In the genomic region with DNA sequence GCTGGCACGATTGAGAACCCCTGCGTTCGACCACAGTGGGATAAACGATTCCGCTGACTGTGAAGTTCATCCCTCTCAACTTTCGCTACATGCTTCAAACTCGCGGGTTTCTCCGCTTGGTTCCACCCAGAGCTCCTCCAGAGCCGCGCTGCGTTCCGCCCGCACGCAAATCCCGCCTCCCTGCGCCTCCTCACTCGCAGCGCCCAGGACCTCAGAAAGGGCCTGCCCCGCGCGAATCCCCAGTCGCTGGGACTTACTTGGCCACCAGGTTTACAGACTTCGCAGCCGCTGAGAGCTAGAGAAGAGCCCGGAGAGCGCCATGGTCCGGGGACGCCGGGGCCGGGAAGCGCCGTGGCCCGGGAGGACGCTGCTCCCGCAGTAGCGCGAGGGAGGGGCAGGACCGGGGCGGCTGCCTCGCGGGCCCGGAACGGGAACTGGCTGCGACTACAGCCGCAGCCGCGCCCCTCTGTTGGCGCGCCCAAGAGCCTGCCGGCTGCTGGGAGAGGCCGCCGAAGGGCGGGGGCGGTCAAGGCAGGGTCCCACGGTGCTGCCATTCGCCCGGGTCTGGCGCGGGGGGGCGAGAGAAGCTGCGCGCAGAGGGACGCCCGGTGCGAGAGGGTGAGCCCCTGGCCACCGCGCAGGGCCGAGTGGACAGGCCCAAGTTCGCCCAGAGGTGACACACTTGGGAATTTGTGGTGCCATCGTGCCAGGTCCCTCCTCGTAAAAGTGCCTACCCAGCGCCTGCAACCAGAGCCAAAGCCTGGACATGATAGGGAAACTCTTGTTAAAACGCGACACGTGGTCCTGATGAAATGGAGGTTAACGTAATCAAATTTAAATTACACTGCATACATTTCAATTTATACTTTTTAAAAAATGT, we compare ENCODE assay signal across 1 cellular context.
A peak's percentile ranks its signal among the peaks of the same experiment; 100 is the strongest.
TF ChIP-seq lines count a peak whose summit lies in the region.

A gene with protein sequence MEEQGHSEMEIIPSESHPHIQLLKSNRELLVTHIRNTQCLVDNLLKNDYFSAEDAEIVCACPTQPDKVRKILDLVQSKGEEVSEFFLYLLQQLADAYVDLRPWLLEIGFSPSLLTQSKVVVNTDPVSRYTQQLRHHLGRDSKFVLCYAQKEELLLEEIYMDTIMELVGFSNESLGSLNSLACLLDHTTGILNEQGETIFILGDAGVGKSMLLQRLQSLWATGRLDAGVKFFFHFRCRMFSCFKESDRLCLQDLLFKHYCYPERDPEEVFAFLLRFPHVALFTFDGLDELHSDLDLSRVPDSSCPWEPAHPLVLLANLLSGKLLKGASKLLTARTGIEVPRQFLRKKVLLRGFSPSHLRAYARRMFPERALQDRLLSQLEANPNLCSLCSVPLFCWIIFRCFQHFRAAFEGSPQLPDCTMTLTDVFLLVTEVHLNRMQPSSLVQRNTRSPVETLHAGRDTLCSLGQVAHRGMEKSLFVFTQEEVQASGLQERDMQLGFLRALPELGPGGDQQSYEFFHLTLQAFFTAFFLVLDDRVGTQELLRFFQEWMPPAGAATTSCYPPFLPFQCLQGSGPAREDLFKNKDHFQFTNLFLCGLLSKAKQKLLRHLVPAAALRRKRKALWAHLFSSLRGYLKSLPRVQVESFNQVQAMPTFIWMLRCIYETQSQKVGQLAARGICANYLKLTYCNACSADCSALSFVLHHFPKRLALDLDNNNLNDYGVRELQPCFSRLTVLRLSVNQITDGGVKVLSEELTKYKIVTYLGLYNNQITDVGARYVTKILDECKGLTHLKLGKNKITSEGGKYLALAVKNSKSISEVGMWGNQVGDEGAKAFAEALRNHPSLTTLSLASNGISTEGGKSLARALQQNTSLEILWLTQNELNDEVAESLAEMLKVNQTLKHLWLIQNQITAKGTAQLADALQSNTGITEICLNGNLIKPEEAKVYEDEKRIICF (minus strand): TSS at position 436 of the 880 bp plus-strand sequence. CDS start 21,863 bp downstream, outside the sequence.

TF ChIP-seq in HepG2, 621 proteins besides CTCF, POLR2A, EP300 and RAD21 (continued from another document and continues in another):
- no peak for TF ChIP-seq PHF5A (CRISPR knock-in tag; IDR thresholded peaks at IDR 0.05; ENCODE audit: low read depth, unreplicated experiment)
- TF ChIP-seq, protein P1, sequence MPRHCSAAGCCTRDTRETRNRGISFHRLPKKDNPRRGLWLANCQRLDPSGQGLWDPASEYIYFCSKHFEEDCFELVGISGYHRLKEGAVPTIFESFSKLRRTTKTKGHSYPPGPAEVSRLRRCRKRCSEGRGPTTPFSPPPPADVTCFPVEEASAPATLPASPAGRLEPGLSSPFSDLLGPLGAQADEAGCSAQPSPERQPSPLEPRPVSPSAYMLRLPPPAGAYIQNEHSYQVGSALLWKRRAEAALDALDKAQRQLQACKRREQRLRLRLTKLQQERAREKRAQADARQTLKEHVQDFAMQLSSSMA (CRISPR knock-in tag; IDR thresholded peaks at IDR 0.05): peak; percentile 87
- no peak; the same call in 1 of the 2 replicates for TF ChIP-seq IRF2 (CRISPR knock-in tag; IDR thresholded peaks at IDR 0.05)
- no peak for TF ChIP-seq ELF3 (CRISPR knock-in tag; IDR thresholded peaks at IDR 0.05)
- peak; percentile 92; the same call in 1 of the 2 replicates for TF ChIP-seq SAFB2 (CRISPR knock-in tag; IDR thresholded peaks at IDR 0.05; ENCODE audit: borderline replicate concordance, low read depth)
- no peak for TF ChIP-seq ATRX (CRISPR knock-in tag; IDR thresholded peaks at IDR 0.05; ENCODE audit: borderline replicate concordance)
- TF ChIP-seq SNRNP70 (IDR thresholded peaks at IDR 0.05; ENCODE audit: low read depth, low read length): no peak
- peak; percentile 60; the same call in 1 of the 2 replicates for TF ChIP-seq ZFP82 (CRISPR knock-in tag; IDR thresholded peaks at IDR 0.05; ENCODE audit: borderline replicate concordance)
- TF ChIP-seq ZNF567 (CRISPR knock-in tag; IDR thresholded peaks at IDR 0.05; ENCODE audit: borderline replicate concordance): no peak
- no peak for TF ChIP-seq HES4 (CRISPR knock-in tag; IDR thresholded peaks at IDR 0.05; ENCODE audit: borderline replicate concordance)
- 0 out of 2 replicates have a peak, but pooled peaks have one; percentile 13 for TF ChIP-seq ZNF224 (CRISPR knock-in tag; IDR thresholded peaks at IDR 0.05)
- TF ChIP-seq GABPA (IDR thresholded peaks at IDR 0.05; ENCODE audit: low read depth, low read length): peak; percentile 34; the same call in 1 of the 2 replicates
- no peak for TF ChIP-seq GABPA (CRISPR knock-in tag; IDR thresholded peaks at IDR 0.05; ENCODE audit: low read depth)
- TF ChIP-seq YY1 (IDR thresholded peaks at IDR 0.05; ENCODE audit: insufficient read depth, insufficient replicate concordance, low read depth, low read length): peak; percentile 53
- no peak for TF ChIP-seq SMAD3 (CRISPR knock-in tag; IDR thresholded peaks at IDR 0.05)
- TF ChIP-seq PHF8 (CRISPR knock-in tag; IDR thresholded peaks at IDR 0.05): peak; percentile 92
- TF ChIP-seq ERF (CRISPR knock-in tag; IDR thresholded peaks at IDR 0.05): 0 out of 2 replicates have a peak, but pooled peaks have one; percentile 45
- TF ChIP-seq ZSCAN29 (CRISPR knock-in tag; conservative IDR thresholded peaks at IDR 0.05): peak; percentile 96
- no peak for TF ChIP-seq KDM4B (CRISPR knock-in tag; IDR thresholded peaks at IDR 0.05)
- TF ChIP-seq, protein P2, sequence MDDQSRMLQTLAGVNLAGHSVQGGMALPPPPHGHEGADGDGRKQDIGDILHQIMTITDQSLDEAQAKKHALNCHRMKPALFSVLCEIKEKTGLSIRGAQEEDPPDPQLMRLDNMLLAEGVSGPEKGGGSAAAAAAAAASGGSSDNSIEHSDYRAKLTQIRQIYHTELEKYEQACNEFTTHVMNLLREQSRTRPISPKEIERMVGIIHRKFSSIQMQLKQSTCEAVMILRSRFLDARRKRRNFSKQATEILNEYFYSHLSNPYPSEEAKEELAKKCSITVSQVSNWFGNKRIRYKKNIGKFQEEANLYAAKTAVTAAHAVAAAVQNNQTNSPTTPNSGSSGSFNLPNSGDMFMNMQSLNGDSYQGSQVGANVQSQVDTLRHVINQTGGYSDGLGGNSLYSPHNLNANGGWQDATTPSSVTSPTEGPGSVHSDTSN (CRISPR knock-in tag; IDR thresholded peaks at IDR 0.05; ENCODE audit: borderline replicate concordance): no peak
- no peak for TF ChIP-seq TBL1XR1 (IDR thresholded peaks at IDR 0.05; ENCODE audit: borderline replicate concordance, low read length, partially characterized antibody)
- TF ChIP-seq KDM2A (CRISPR knock-in tag; IDR thresholded peaks at IDR 0.05; ENCODE audit: borderline replicate concordance, low read depth): peak; percentile 49; the same call in 1 of the 2 replicates
- TF ChIP-seq, protein P3, sequence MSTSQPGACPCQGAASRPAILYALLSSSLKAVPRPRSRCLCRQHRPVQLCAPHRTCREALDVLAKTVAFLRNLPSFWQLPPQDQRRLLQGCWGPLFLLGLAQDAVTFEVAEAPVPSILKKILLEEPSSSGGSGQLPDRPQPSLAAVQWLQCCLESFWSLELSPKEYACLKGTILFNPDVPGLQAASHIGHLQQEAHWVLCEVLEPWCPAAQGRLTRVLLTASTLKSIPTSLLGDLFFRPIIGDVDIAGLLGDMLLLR (CRISPR knock-in tag; IDR thresholded peaks at IDR 0.05): peak; percentile 56; the same call in 1 of the 2 replicates
- TF ChIP-seq MZF1 (CRISPR knock-in tag; IDR thresholded peaks at IDR 0.05; ENCODE audit: borderline replicate concordance): no peak
- peak; percentile 64 for TF ChIP-seq XRCC5 (optimal IDR thresholded peaks at IDR 0.05; ENCODE audit: low read length)
- TF ChIP-seq SMAD1 (CRISPR knock-in tag; IDR thresholded peaks at IDR 0.05; ENCODE audit: borderline replicate concordance, low read depth): 0 out of 2 replicates have a peak, but pooled peaks have one; percentile 23
- no peak for TF ChIP-seq KDM6A (CRISPR knock-in tag; IDR thresholded peaks at IDR 0.05; ENCODE audit: low read depth)
- TF ChIP-seq ARHGAP35 (CRISPR knock-in tag; IDR thresholded peaks at IDR 0.05; ENCODE audit: borderline replicate concordance): no peak
- TF ChIP-seq ZNF331 (CRISPR knock-in tag; IDR thresholded peaks at IDR 0.05): peak; percentile 22; the same call in 1 of the 2 replicates
- TF ChIP-seq ZNF879 (CRISPR knock-in tag; IDR thresholded peaks at IDR 0.05): 0 out of 2 replicates have a peak, but pooled peaks have one; percentile 43
- TF ChIP-seq ZBTB42 (CRISPR knock-in tag; IDR thresholded peaks at IDR 0.05): no peak
- peak; percentile 92; the same call in 1 of the 2 replicates for TF ChIP-seq GLI4 (CRISPR knock-in tag; IDR thresholded peaks at IDR 0.05; ENCODE audit: borderline replicate concordance)
- TF ChIP-seq AGO1 (IDR thresholded peaks at IDR 0.05; ENCODE audit: low read depth, low read length, poor library complexity, severe bottlenecking): no peak
- TF ChIP-seq, protein P4, sequence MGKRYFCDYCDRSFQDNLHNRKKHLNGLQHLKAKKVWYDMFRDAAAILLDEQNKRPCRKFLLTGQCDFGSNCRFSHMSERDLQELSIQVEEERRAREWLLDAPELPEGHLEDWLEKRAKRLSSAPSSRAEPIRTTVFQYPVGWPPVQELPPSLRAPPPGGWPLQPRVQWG (CRISPR knock-in tag; IDR thresholded peaks at IDR 0.05; ENCODE audit: borderline replicate concordance, low read depth): no peak
- no peak for TF ChIP-seq NFE2 (CRISPR knock-in tag; IDR thresholded peaks at IDR 0.05)
- peak; percentile 63; the same call in 1 of the 2 replicates for TF ChIP-seq BORCS8-MEF2B (CRISPR knock-in tag; IDR thresholded peaks at IDR 0.05)
- peak; percentile 82 for TF ChIP-seq ZNF138 (CRISPR knock-in tag; IDR thresholded peaks at IDR 0.05; ENCODE audit: low read depth)
- TF ChIP-seq FOXJ3 (CRISPR knock-in tag; IDR thresholded peaks at IDR 0.05; ENCODE audit: borderline replicate concordance): no peak
- TF ChIP-seq EEA1 (CRISPR knock-in tag; IDR thresholded peaks at IDR 0.05; ENCODE audit: borderline replicate concordance): no peak
- TF ChIP-seq, protein P5, sequence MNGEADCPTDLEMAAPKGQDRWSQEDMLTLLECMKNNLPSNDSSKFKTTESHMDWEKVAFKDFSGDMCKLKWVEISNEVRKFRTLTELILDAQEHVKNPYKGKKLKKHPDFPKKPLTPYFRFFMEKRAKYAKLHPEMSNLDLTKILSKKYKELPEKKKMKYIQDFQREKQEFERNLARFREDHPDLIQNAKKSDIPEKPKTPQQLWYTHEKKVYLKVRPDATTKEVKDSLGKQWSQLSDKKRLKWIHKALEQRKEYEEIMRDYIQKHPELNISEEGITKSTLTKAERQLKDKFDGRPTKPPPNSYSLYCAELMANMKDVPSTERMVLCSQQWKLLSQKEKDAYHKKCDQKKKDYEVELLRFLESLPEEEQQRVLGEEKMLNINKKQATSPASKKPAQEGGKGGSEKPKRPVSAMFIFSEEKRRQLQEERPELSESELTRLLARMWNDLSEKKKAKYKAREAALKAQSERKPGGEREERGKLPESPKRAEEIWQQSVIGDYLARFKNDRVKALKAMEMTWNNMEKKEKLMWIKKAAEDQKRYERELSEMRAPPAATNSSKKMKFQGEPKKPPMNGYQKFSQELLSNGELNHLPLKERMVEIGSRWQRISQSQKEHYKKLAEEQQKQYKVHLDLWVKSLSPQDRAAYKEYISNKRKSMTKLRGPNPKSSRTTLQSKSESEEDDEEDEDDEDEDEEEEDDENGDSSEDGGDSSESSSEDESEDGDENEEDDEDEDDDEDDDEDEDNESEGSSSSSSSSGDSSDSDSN (CRISPR knock-in tag; IDR thresholded peaks at IDR 0.05): peak; percentile 93
- no peak for TF ChIP-seq TOE1 (CRISPR knock-in tag; IDR thresholded peaks at IDR 0.05)
- TF ChIP-seq, protein P6, sequence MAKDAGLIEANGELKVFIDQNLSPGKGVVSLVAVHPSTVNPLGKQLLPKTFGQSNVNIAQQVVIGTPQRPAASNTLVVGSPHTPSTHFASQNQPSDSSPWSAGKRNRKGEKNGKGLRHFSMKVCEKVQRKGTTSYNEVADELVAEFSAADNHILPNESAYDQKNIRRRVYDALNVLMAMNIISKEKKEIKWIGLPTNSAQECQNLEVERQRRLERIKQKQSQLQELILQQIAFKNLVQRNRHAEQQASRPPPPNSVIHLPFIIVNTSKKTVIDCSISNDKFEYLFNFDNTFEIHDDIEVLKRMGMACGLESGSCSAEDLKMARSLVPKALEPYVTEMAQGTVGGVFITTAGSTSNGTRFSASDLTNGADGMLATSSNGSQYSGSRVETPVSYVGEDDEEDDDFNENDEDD (CRISPR knock-in tag; IDR thresholded peaks at IDR 0.05; ENCODE audit: borderline replicate concordance): peak; percentile 65; the same call in 1 of the 2 replicates
- no peak for TF ChIP-seq CEBPB (IDR thresholded peaks at IDR 0.05; ENCODE audit: borderline replicate concordance, low read depth, low read length)
- TF ChIP-seq MED1 (CRISPR knock-in tag; IDR thresholded peaks at IDR 0.05): 0 out of 2 replicates have a peak, but pooled peaks have one; percentile 55
- TF ChIP-seq ATM (IDR thresholded peaks at IDR 0.05; ENCODE audit: borderline replicate concordance): no peak
- TF ChIP-seq ZNF777 (CRISPR knock-in tag; IDR thresholded peaks at IDR 0.05): peak; percentile 86
- TF ChIP-seq NAIF1 (CRISPR knock-in tag; IDR thresholded peaks at IDR 0.05; ENCODE audit: borderline replicate concordance): peak; percentile 35; the same call in 1 of the 2 replicates
- TF ChIP-seq TP53 (CRISPR knock-in tag; conservative IDR thresholded peaks at IDR 0.05): no peak
- no peak for TF ChIP-seq SIX4 (CRISPR knock-in tag; IDR thresholded peaks at IDR 0.05)
- peak; percentile 49; the same call in 1 of the 2 replicates for TF ChIP-seq HIVEP1 (CRISPR knock-in tag; IDR thresholded peaks at IDR 0.05)
- peak; percentile 30; the same call in 1 of the 2 replicates for TF ChIP-seq ELF4 (CRISPR knock-in tag; IDR thresholded peaks at IDR 0.05; ENCODE audit: borderline replicate concordance)
- no peak for TF ChIP-seq TRIM24 (CRISPR knock-in tag; IDR thresholded peaks at IDR 0.05)
- TF ChIP-seq, protein P7, sequence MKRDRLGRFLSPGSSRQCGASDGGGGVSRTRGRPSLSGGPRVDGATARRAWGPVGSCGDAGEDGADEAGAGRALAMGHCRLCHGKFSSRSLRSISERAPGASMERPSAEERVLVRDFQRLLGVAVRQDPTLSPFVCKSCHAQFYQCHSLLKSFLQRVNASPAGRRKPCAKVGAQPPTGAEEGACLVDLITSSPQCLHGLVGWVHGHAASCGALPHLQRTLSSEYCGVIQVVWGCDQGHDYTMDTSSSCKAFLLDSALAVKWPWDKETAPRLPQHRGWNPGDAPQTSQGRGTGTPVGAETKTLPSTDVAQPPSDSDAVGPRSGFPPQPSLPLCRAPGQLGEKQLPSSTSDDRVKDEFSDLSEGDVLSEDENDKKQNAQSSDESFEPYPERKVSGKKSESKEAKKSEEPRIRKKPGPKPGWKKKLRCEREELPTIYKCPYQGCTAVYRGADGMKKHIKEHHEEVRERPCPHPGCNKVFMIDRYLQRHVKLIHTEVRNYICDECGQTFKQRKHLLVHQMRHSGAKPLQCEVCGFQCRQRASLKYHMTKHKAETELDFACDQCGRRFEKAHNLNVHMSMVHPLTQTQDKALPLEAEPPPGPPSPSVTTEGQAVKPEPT (CRISPR knock-in tag; IDR thresholded peaks at IDR 0.05; ENCODE audit: low read depth): no peak
- TF ChIP-seq, protein P8, sequence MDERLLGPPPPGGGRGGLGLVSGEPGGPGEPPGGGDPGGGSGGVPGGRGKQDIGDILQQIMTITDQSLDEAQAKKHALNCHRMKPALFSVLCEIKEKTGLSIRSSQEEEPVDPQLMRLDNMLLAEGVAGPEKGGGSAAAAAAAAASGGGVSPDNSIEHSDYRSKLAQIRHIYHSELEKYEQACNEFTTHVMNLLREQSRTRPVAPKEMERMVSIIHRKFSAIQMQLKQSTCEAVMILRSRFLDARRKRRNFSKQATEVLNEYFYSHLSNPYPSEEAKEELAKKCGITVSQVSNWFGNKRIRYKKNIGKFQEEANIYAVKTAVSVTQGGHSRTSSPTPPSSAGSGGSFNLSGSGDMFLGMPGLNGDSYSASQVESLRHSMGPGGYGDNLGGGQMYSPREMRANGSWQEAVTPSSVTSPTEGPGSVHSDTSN (CRISPR knock-in tag; IDR thresholded peaks at IDR 0.05): no peak
- TF ChIP-seq HNRNPL (IDR thresholded peaks at IDR 0.05; ENCODE audit: low read depth, low read length): no peak
- TF ChIP-seq ZNF788 (CRISPR knock-in tag; IDR thresholded peaks at IDR 0.05; ENCODE audit: borderline replicate concordance): peak; percentile 55
